ENCODE assay signal across 14 cellular contexts in the genomic region with DNA sequence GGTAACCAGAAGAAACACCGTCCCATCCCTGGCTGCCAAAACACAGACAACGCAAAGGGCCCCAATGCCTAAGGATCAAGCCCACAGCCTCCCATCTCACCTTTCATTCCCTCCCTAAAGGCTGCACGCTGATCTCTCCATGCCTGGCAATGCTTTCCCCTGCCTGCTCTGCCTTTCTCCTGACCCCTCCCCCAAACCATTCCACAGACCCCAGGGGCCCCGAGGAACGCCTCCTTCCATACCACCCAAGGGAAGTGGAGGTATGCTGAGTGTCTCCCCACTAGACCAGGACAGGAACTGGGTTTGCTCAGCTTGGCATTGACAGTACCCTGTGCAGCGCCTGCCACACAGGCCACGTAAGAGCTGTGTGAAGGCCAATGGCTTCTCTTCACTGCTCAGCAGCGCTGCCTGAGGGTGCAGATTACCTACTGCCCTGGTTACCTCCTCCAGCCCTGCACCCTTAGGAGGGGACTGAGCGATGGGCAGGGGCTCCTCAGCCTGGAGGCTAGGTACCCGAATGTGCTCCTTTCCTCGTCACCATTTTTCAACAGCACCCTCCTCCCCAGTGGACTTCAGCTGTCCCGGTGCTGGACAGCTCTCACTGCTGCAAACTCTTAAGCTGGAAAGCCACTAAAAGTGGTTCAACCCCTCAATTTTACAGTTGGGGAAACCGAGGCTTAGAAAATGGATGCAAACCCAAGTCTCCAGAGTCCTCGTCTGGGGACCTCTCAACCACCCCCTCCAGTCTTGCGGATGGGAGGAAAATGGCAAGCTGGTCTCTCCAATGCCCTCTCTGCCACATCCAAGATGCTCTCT. TPM values are rescaled to one million over a fixed set of nuclear protein-coding genes. Genes with fewer than 3 reads are reported as not detected.
DNase-seq lines count a peak whose midpoint lies in the region; ATAC-seq and TF ChIP-seq lines count a peak whose summit lies in the region.
"Had no signal": no experiment of that assay in that cellular context is flagged by ENCODE, and none has a peak within 500 bp of the region (broad histone marks: within the 10 kb centered on the region; RNA-seq: fewer than 3 reads in every experiment).

No MANE protein-coding gene starts in this region.

- H3K36me3 Mint-ChIP-seq in activated CD8-positive, alpha-beta T cell treated with anti-CD3 and anti-CD28 coated beads for 36 hours (ENCODE audit: low read depth): no peaks in the 10 kb centered on the region

- CTCF ChIA-PET in activated CD8-positive, alpha-beta T cell treated with anti-CD3 and anti-CD28 coated beads for 36 hours (lab: Charles Lee): interaction anchor here (1.2 to 10.4 kb wide), 5 partner anchors 18 to 105 kb away, joined by 3 to 251 read pairs (median 47); a partner anchor contains a TSS

- H3K27ac Mint-ChIP-seq in activated CD8-positive, alpha-beta T cell treated with anti-CD3 and anti-CD28 coated beads for 36 hours: no peak overlapping the region

- H3K27me3 ChIP-seq in cardiac muscle cell: peaks cover 73% of the 10 kb centered on the region

- H3K4me1 ChIP-seq in cardiac muscle cell (ENCODE audit: low read depth): peaks cover 31% of the 10 kb centered on the region

- no peaks in the 10 kb centered on the region for H3K9me3 Mint-ChIP-seq in activated CD8-positive, alpha-beta T cell treated with anti-CD3 and anti-CD28 coated beads for 36 hours

- peak; percentile 47 to 68 for DNase-seq in cardiac muscle cell (ENCODE audit: low read depth in 1 of 2, low spot score in 1 of 2)
- no peak for DNase-seq in Right ventricle myocardium superior
- DNase-seq in activated CD8-positive, alpha-beta T cell treated with anti-CD3 and anti-CD28 coated beads for 36 hours: peak; percentile 44
- DNase-seq in fibroblast of peridontal ligament (ENCODE audit: extremely low read depth): peak; percentile 20
- DNase-seq in substantia nigra (lab: John Stamatoyannopoulos, UW): peak in 1 of 49 donors; percentile 30
- DNase-seq in pons (ENCODE audit: low spot score): no peak
- DNase-seq in cerebellar cortex (ENCODE audit: low spot score): no peak
- DNase-seq: activated CD8-positive, alpha-beta memory T cell treated with anti-CD3 and anti-CD28 coated beads, Interleukin-2, amount 50 U/mL, for 4 hours; effector CD8-positive, alpha-beta T cell; kidney; NCI-H1092; RPMI8226 had no signal

- TF ChIP-seq CTCF in cardiac muscle cell (IDR thresholded peaks at IDR 0.05; ENCODE audit: low read depth, low read length): no peak
- TF ChIP-seq CTCF in activated CD8-positive, alpha-beta T cell treated with anti-CD3 and anti-CD28 coated beads for 36 hours (IDR thresholded peaks at IDR 0.05): no peak

- H3K36me3 ChIP-seq in cardiac muscle cell: no peaks in the 10 kb centered on the region

- peaks cover 47% of the 10 kb centered on the region for H3K27me3 Mint-ChIP-seq in activated CD8-positive, alpha-beta T cell treated with anti-CD3 and anti-CD28 coated beads for 36 hours

- no peak for ATAC-seq in Right ventricle myocardium superior (ENCODE audit: poor library complexity)
- no peak for ATAC-seq in activated CD8-positive, alpha-beta T cell treated with anti-CD3 and anti-CD28 coated beads for 36 hours
- no peak for ATAC-seq in GM18517 (IDR thresholded peaks at IDR 0.05; ENCODE audit: unreplicated experiment)

- POLR2A ChIA-PET in activated CD8-positive, alpha-beta T cell treated with anti-CD3 and anti-CD28 coated beads for 36 hours (lab: Charles Lee): interaction anchor here (0.7 to 1.1 kb wide), 2 partner anchors 140 to 291 kb away, joined by 3 read pairs; no protein-coding TSS in a partner anchor

- no peak overlapping the region for H3K4me3 Mint-ChIP-seq in activated CD8-positive, alpha-beta T cell treated with anti-CD3 and anti-CD28 coated beads for 36 hours

- no peaks in the 10 kb centered on the region for H3K9me3 ChIP-seq in cardiac muscle cell (ENCODE audit: low read depth)

- H3K4me3 ChIP-seq in cardiac muscle cell: no peak overlapping the region

- no peak overlapping the region for H3K27ac ChIP-seq in cardiac muscle cell
- H3K27ac ChIP-seq in substantia nigra (ENCODE audit: low read depth, low read length, poor library complexity, severe bottlenecking): peak overlapping the region; percentile 88
- H3K27ac ChIP-seq: C4-2B had no signal

- intact Hi-C loops in Right ventricle myocardium superior (cut with DNase I): no loop called here
- intact Hi-C loops in activated CD8-positive, alpha-beta T cell treated with anti-CD3 and anti-CD28 coated beads for 36 hours (cut with micrococcal nuclease): no loop called here

- H3K4me1 Mint-ChIP-seq in activated CD8-positive, alpha-beta T cell treated with anti-CD3 and anti-CD28 coated beads for 36 hours (ENCODE audit: low read depth): peaks cover 36% of the 10 kb centered on the region

RNA-seq across cellular contexts. Expression of a gene that starts 45.0 kb away (rescaled TPM):
- total RNA-seq in cardiac muscle cell (5.2 and 10.8 TPM in 2 replicates), Right ventricle myocardium superior (2.3 TPM)
- 2.3 and 4.6 TPM in 2 replicates for polyA plus RNA-seq in cardiac muscle cell
- total RNA-seq in activated CD8-positive, alpha-beta T cell treated with anti-CD3 and anti-CD28 coated beads for 36 hours: 1 to 10 TPM in 1 of 2 experiments, under 1 TPM in 1; 0.74 to 1.1 TPM

Comparison
In these comparisons a context has a peak if more than half of its experiments do, and no peak if none do; other contexts are left out.
1. DNase-seq: peak in cardiac muscle cell (2 of 2), activated CD8-positive, alpha-beta T cell treated with anti-CD3 and anti-CD28 coated beads for 36 hours (single experiment) and fibroblast of peridontal ligament (single experiment); none in Right ventricle myocardium superior (single experiment), pons (single experiment) and cerebellar cortex (single experiment).